8 cellular contexts compared by ENCODE assay signal in genomic region chr6:145963216-145964068, GRCh38. TPM values are rescaled to one million over a fixed set of nuclear protein-coding genes. Genes with fewer than 3 reads are reported as not detected.
A peak's percentile ranks its signal among the peaks of the same experiment; 100 is the strongest.
DNase-seq lines count a peak whose midpoint lies in the region; ATAC-seq, FAIRE-seq and TF ChIP-seq lines count a peak whose summit lies in the region.

No MANE protein-coding gene starts in this region.

- no peak for TF ChIP-seq POLR2A in GM12891 (IDR thresholded peaks at IDR 0.05; ENCODE audit: low read depth, low read length)
- no peak for TF ChIP-seq POLR2A in NB4 (IDR thresholded peaks at IDR 0.05; ENCODE audit: extremely low read depth, insufficient read length)

- peak overlapping the region in 58 of 59 donors; percentile 8 to 94 (median 87) for H3K27ac ChIP-seq in dorsolateral prefrontal cortex

- no peak for ATAC-seq in HG03378 (IDR thresholded peaks at IDR 0.05; ENCODE audit: unreplicated experiment)

- FAIRE-seq in GM12891 (lab: Jason Lieb, UNC): peak; percentile 51

- TF ChIP-seq CTCF in HFF-Myc (IDR thresholded peaks at IDR 0.05; ENCODE audit: low read depth, low read length, missing control alignments) (no peak), NB4 (IDR thresholded peaks at IDR 0.05; ENCODE audit: low read depth, low read length) (no peak), dorsolateral prefrontal cortex (IDR thresholded peaks at IDR 0.05 in 54 of 56, conservative IDR thresholded peaks at IDR 0.05 in 2 of 56; ENCODE audit: low read depth in 1 of 56, partially characterized antibody in 56 of 56) (no peak)

- peak; percentile 21 for DNase-seq in GM12891 (ENCODE audit: insufficient read length, low spot score)
- DNase-seq in HFF-Myc (ENCODE audit: extremely low read depth, low read depth): no peak
- peak; percentile 76 for DNase-seq in NB4 (ENCODE audit: low read depth)
- peak; percentile 59 for DNase-seq in activated CD4-positive, alpha-beta T cell treated with anti-CD3 and anti-CD28 coated beads for 48 hours
- DNase-seq in dorsolateral prefrontal cortex: peak; percentile 24 to 67 (median 52)
- peak; percentile 61 to 69 for DNase-seq in lung microvascular endothelial cell (ENCODE audit: low read depth in 2 of 2)
- DNase-seq in stimulated activated CD4-positive, alpha-beta T cell treated with anti-CD3 and anti-CD28 coated beads, TNF-alpha, amount 100 ng/mL, for 24 hours (ENCODE audit: low read depth in 3 of 3): peak; percentile 1 to 26 (median 8)

- intact Hi-C loops in dorsolateral prefrontal cortex (cut with DNase I): loop anchor here (2.0 to 10.0 kb wide), 4 partner anchors 149 to 581 kb away; partner anchors contain the start of genes FBXO30 (in 2 of the 2), EPM2A (in 1 of the 2) and RAB32 (in 1 of the 2)

- H3K4me3 ChIP-seq in HFF-Myc (replicated peaks; ENCODE audit: low read depth, low read length): peak overlapping the region; percentile 78
- peak overlapping the region; percentile 84 for H3K4me3 ChIP-seq in NB4 (ENCODE audit: low read depth, low read length)
- H3K4me3 ChIP-seq in dorsolateral prefrontal cortex: peak overlapping the region; percentile 57 to 98 (median 86)

- H3K27me3 ChIP-seq in dorsolateral prefrontal cortex: no peaks in the 10 kb centered on the region

TF ChIP-seq in GM12891, 5 proteins besides CTCF, POLR2A, EP300 and RAD21:
- peak; percentile 96 for TF ChIP-seq PAX5 (IDR thresholded peaks at IDR 0.05; ENCODE audit: insufficient read depth, low read length, severe bottlenecking)
- no peak for TF ChIP-seq SPI1 (IDR thresholded peaks at IDR 0.05; ENCODE audit: low read depth, low read length)
TF ChIP-seq in GM12891: peak in this region for 1.

RNA-seq across cellular contexts. Expression of gene SHPRH, which starts 0.7 kb away (rescaled TPM):
- 2.8 TPM for polyA plus RNA-seq in GM12891 (2012; ENCODE audit: low read depth, missing spikeins)
- total RNA-seq in dorsolateral prefrontal cortex (10 to 100 TPM; 32.5 to 61.2 (median 43.6) TPM), lung microvascular endothelial cell (8.3 and 13.7 TPM in 2 replicates)
